8 cellular contexts compared by ENCODE assay signal in genomic region chr17:47650525-47651522, GRCh38. TPM values are rescaled to one million over a fixed set of nuclear protein-coding genes. Genes with fewer than 3 reads are reported as not detected.
DNase-seq lines count a peak whose midpoint lies in the region; ATAC-seq and TF ChIP-seq lines count a peak whose summit lies in the region.

No MANE protein-coding gene starts in this region.

- H3K9me3 ChIP-seq in HUES64 (ENCODE audit: insufficient read depth, low read depth, low read length) (no peaks in the 10 kb centered on the region), OCI-LY1 (ENCODE audit: low read length) (no peaks in the 10 kb centered on the region)

- H3K9me2 ChIP-seq in OCI-LY1 (ENCODE audit: low read depth, low read length) = no peaks in the 10 kb centered on the region

- H3K4me3 ChIP-seq in HUES64 (ENCODE audit: low read length) (peak overlapping the region; percentile 97), OCI-LY1 (ENCODE audit: low read depth, low read length, poor library complexity, severe bottlenecking) (peak overlapping the region; percentile 78)

- H3K36me3 ChIP-seq in HUES64 (ENCODE audit: insufficient read depth, low read length) (peaks cover 51% of the 10 kb centered on the region), OCI-LY1 (ENCODE audit: insufficient read depth, low read length) (peaks cover 51% of the 10 kb centered on the region)

- WGBS in HUES64 = under 1% methylated on average over 36 of the region's 39 CpGs

- H2AFZ ChIP-seq in OCI-LY1 (ENCODE audit: low read length) = no peak overlapping the region

- peak overlapping the region; percentile 99 for H3K9ac ChIP-seq in HUES64 (ENCODE audit: low read depth, low read length)
- H3K9ac ChIP-seq in OCI-LY1 (ENCODE audit: low read length) = peak overlapping the region; percentile 93

- no peak for TF ChIP-seq CTCF in OCI-LY1 (IDR thresholded peaks at IDR 0.05; ENCODE audit: low read length)

- H3K4me1 ChIP-seq in HUES64 (ENCODE audit: insufficient read depth, low read length) (peaks cover 16% of the 10 kb centered on the region), OCI-LY1 (ENCODE audit: insufficient read depth, low read length, severe bottlenecking) (peaks cover 54% of the 10 kb centered on the region)

- DNase-seq in CMK (ENCODE audit: low read depth) = peak; percentile 91
- peak; percentile 83 for DNase-seq in activated T-cell treated with anti-CD3 and anti-CD28 coated beads for 1 hour (ENCODE audit: low read depth)
- DNase-seq in epidermal melanocyte (ENCODE audit: insufficient read length, low spot score) = peak; percentile 75
- peak; percentile 88 for DNase-seq in middle frontal gyrus (ENCODE audit: extremely low spot score, low spot score)
- DNase-seq in stimulated activated CD8-positive, alpha-beta memory T cell treated with anti-CD3 and anti-CD28 coated beads, Interleukin-15, amount 100 ng/mL, for 48 hours (ENCODE audit: low read depth in 2 of 2) = peak; percentile 95 to 97

- peaks cover 48% of the 10 kb centered on the region for H3K79me2 ChIP-seq in OCI-LY1 (ENCODE audit: insufficient read depth, low read length)

- H3K4me2 ChIP-seq in OCI-LY1 (ENCODE audit: low read length) = peak overlapping the region; percentile 81

- H3K27me3 ChIP-seq in HUES64 (ENCODE audit: insufficient read depth, low read length) (no peaks in the 10 kb centered on the region), OCI-LY1 (ENCODE audit: insufficient read depth, low read length) (no peaks in the 10 kb centered on the region)

- H3F3A ChIP-seq in OCI-LY1 (ENCODE audit: insufficient read depth, low read length) = no peaks in the 10 kb centered on the region

- no peaks in the 10 kb centered on the region for H4K20me1 ChIP-seq in OCI-LY1 (ENCODE audit: insufficient read depth, low read length)

- ATAC-seq in GM21381 (IDR thresholded peaks at IDR 0.05; ENCODE audit: unreplicated experiment) = peak; percentile 43

- H3K27ac ChIP-seq in HUES64 (ENCODE audit: low read depth, low read length) = peak overlapping the region; percentile 98
- peak overlapping the region; percentile 61 for H3K27ac ChIP-seq in OCI-LY1 (ENCODE audit: low read depth, low read length, poor library complexity, severe bottlenecking)

RNA-seq across cellular contexts. Expression of gene KPNB1, which starts 1.1 kb away (rescaled TPM):
- polyA plus RNA-seq in HUES64 (2013, experiment 1 of 2) = 552 TPM
- 394 TPM for polyA plus RNA-seq in HUES64 (2013, experiment 2 of 2)

RNA-seq across cellular contexts. Expression of gene TBKBP1, which starts 43.1 kb away (rescaled TPM):
- polyA plus RNA-seq in HUES64 (2013, experiment 1 of 2) = 11.0 TPM
- 12.3 TPM for polyA plus RNA-seq in HUES64 (2013, experiment 2 of 2)

Comparison
In these comparisons a context has a peak if more than half of its experiments do, and no peak if none do; other contexts are left out.
1. Peak in every context shown above with its lines: DNase-seq, ATAC-seq, H3K4me3 ChIP-seq and H3K27ac ChIP-seq.